ENCODE assay signal across 19 cellular contexts in the genomic region with DNA sequence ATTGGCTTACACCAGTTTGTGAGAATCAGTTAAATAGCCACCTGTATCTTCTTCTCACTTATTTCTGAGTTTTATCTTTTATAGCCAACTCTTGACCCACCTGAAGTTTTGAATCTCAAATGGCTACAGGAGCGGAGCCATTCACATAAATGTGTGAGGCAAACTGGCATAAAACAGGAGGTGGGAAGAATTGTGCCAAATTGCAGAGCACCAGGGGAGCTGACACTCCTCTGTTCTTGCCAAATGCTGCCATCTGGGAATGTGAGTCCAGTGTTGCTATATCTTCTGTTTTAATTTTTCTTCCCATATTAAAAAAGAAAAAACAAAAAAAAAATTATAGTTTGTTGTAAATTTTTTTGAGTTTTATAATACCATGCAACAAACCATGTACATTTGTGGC.
"Had no signal": no experiment of that assay in that cellular context is flagged by ENCODE, and none has a peak within 500 bp of the region (broad histone marks: within the 10 kb centered on the region; RNA-seq: fewer than 3 reads in every experiment).

No MANE protein-coding gene starts in this region.

- H3K9me3 Mint-ChIP-seq: IgD-negative memory B cell had no signal

- DNase-seq: Kasumi-1, MM.1S, NCI-H1092 treated with DMSO at 0.1 percent for 48 hours, NCI-H1436, NCI-H187, NCI-H2029, NCI-H2081 treated with DMSO at 0.1 percent for 48 hours, NCI-H2171, NCI-H226, NCI-H510A, NCI-H524 treated with DMSO at 0.1 percent for 48 hours, NCI-H82, PC-3, SHP77, SJCRH30 had no signal

- H3K4me1 Mint-ChIP-seq: IgD-negative memory B cell had no signal

- ATAC-seq: K562, Panc1, PC-3, SK-N-SH treated with all-trans-retinoic acid at 6 μM for 48 hours had no signal

- H3K36me3 Mint-ChIP-seq: IgD-negative memory B cell had no signal

- H3K27ac Mint-ChIP-seq: IgD-negative memory B cell had no signal

- H3K4me3 Mint-ChIP-seq: IgD-negative memory B cell had no signal

- H3K27me3 Mint-ChIP-seq: IgD-negative memory B cell had no signal
